Comparison of ENCODE assay signal across 19 cellular contexts in genomic region chr16:4709481-4709880, GRCh38. TPM values are rescaled to one million over a fixed set of nuclear protein-coding genes. Genes with fewer than 3 reads are reported as not detected.
DNase-seq lines count a peak whose midpoint lies in the region; ATAC-seq and TF ChIP-seq lines count a peak whose summit lies in the region.
"Had no signal": no experiment of that assay in that cellular context is flagged by ENCODE, and none has a peak within 500 bp of the region (broad histone marks: within the 10 kb centered on the region; RNA-seq: fewer than 3 reads in every experiment).

No MANE protein-coding gene starts in this region.

- H3K27ac ChIP-seq in GM23248 (no peak overlapping the region), fibroblast of lung (ENCODE audit: insufficient read depth, low read length) (peak overlapping the region; percentile 20), osteoblast (ENCODE audit: low read depth, low read length) (no peak overlapping the region)

- H3K4me3 ChIP-seq in GM23248 (no peak overlapping the region), MG63 (no peak overlapping the region), fibroblast of lung (replicated peaks in 1 of 4; ENCODE audit: control extremely low read depth in 1 of 4, insufficient read depth in 1 of 4, low read depth in 3 of 4, low read length in 4 of 4) (no peak overlapping the region), osteoblast (ENCODE audit: insufficient read depth, low read length) (no peak overlapping the region)

- DNase-seq in GM23248 (peak; percentile 16), MG63 (peak; percentile 46), fibroblast of lung (ENCODE audit: low read depth in 2 of 2) (peak; percentile 36 to 74), osteoblast (ENCODE audit: insufficient read length, low spot score, missing footprints) (peak; percentile 63), GM10248 (ENCODE audit: extremely low spot score) (no peak), NCI-H2107 treated with DMSO at 0.1 percent for 48 hours (lab: John Stamatoyannopoulos, UW; ENCODE audit: unreplicated experiment) (no peak)
- no peak for DNase-seq in stimulated activated CD4-positive, alpha-beta T cell treated with anti-CD3 and anti-CD28 coated beads, Interleukin-2, amount 100 ng/mL, for 48 hours
- DNase-seq: ACHN; DMS79 treated with DMSO at 0.1 percent for 48 hours; GDM1; H7; Kasumi-1; NCI-H1105; NCI-H1694; NCI-H2081 treated with DMSO at 0.1 percent for 48 hours; NCI-H748 treated with DMSO at 0.1 percent for 48 hours; NK-92 treated with Interleukin-12 subunit alpha and Interleukin-12 subunit beta, amount 100 ng/mL, for 24 hours; Right ventricle myocardium superior had no signal

- H2AFZ ChIP-seq in GM23248 (no peak overlapping the region), fibroblast of lung (ENCODE audit: low read length) (no peak overlapping the region), osteoblast (ENCODE audit: low read length) (no peak overlapping the region)

- ATAC-seq in GM21619 (IDR thresholded peaks at IDR 0.05; ENCODE audit: unreplicated experiment) = no peak

- H3K9me2 ChIP-seq in GM23248 (ENCODE audit: insufficient read depth) = no peaks in the 10 kb centered on the region

- H3K79me2 ChIP-seq in GM23248 (ENCODE audit: insufficient read depth) = no peaks in the 10 kb centered on the region
- no peaks in the 10 kb centered on the region for H3K79me2 ChIP-seq in fibroblast of lung (ENCODE audit: control insufficient read depth, insufficient read depth, low read length)
- H3K79me2 ChIP-seq in osteoblast (ENCODE audit: insufficient read depth, low read length) = no peaks in the 10 kb centered on the region

- CTCF ChIA-PET in GM10248 (lab: Yijun Ruan, JAX) = interaction anchor here (1.1 to 1.6 kb wide), 4 partner anchors 16 to 59 kb away, joined by 3 to 5 read pairs (median 4); partner anchors contain the start of genes ANKS3, DNAAF8 and NUDT16L1

- H3K4me1 ChIP-seq in GM23248 (ENCODE audit: insufficient read depth) (no peaks in the 10 kb centered on the region), fibroblast of lung (ENCODE audit: control insufficient read depth, extremely low read depth, insufficient read depth, low read length) (no peaks in the 10 kb centered on the region), osteoblast (ENCODE audit: insufficient read depth, low read length) (no peaks in the 10 kb centered on the region)

- H3K36me3 ChIP-seq in GM23248 (ENCODE audit: low read depth) (peaks cover 6% of the 10 kb centered on the region; the same call in 1 of the 2 replicates), MG63 (peaks cover 42% of the 10 kb centered on the region), fibroblast of lung (ENCODE audit: control insufficient read depth, insufficient read depth, low read length) (peaks cover 4% of the 10 kb centered on the region), osteoblast (ENCODE audit: insufficient read depth, low read length) (peaks cover 53% of the 10 kb centered on the region)

- H4K20me1 ChIP-seq in GM23248 (ENCODE audit: insufficient read depth) (no peaks in the 10 kb centered on the region), fibroblast of lung (ENCODE audit: control insufficient read depth, extremely low read depth, insufficient read depth, low read length) (no peaks in the 10 kb centered on the region), osteoblast (ENCODE audit: insufficient read depth, low read length) (no peaks in the 10 kb centered on the region)

- no peak for TF ChIP-seq CTCF in fibroblast of lung (conservative IDR thresholded peaks at IDR 0.05 in 1 of 2, IDR thresholded peaks at IDR 0.05 in 1 of 2; ENCODE audit: low read depth in 1 of 2, low read length in 2 of 2)
- TF ChIP-seq CTCF in osteoblast (IDR thresholded peaks at IDR 0.05; ENCODE audit: extremely low read depth, low read depth, low read length) = no peak
- no peak for TF ChIP-seq CTCF in GM10248 (IDR thresholded peaks at IDR 0.05; ENCODE audit: control extremely low read depth, extremely low read depth, low read depth, missing control alignments)

- no peak overlapping the region for H3K9ac ChIP-seq in GM23248
- no peak overlapping the region for H3K9ac ChIP-seq in fibroblast of lung (ENCODE audit: insufficient read depth, low read length)

- H3K27me3 ChIP-seq in GM23248 (replicated peaks; ENCODE audit: insufficient read depth) (no peaks in the 10 kb centered on the region), MG63 (no peaks in the 10 kb centered on the region), fibroblast of lung (ENCODE audit: control insufficient read depth, insufficient read depth, low read length) (no peaks in the 10 kb centered on the region), osteoblast (ENCODE audit: insufficient read depth, low read length) (no peaks in the 10 kb centered on the region)

- WGBS in GM23248 (ENCODE audit: low coverage in 1 of 2, low lambda C conversion rate in 2 of 2, missing lambda C conversion rate in 2 of 2), 2 experiments = 94% methylated on average over 4 of the region's 4 CpGs

- H3K4me2 ChIP-seq in GM23248 (ENCODE audit: unreplicated experiment) (no peak overlapping the region), fibroblast of lung (ENCODE audit: extremely low read depth, insufficient read depth, low read length) (no peak overlapping the region), osteoblast (ENCODE audit: insufficient read depth, low read length) (no peak overlapping the region)

- H3F3A ChIP-seq in GM23248 (ENCODE audit: insufficient read depth) = no peaks in the 10 kb centered on the region

- POLR2A ChIA-PET in GM10248 (lab: Yijun Ruan, JAX) = no interaction called here

- H3K9me3 ChIP-seq in GM23248 (ENCODE audit: low read depth) = no peaks in the 10 kb centered on the region
- H3K9me3 ChIP-seq in MG63 = no peaks in the 10 kb centered on the region
- H3K9me3 ChIP-seq in fibroblast of lung (ENCODE audit: control insufficient read depth, insufficient read depth, low read depth, low read length) = no peaks in the 10 kb centered on the region
- H3K9me3 ChIP-seq in osteoblast (ENCODE audit: low read depth, low read length) = no peaks in the 10 kb centered on the region

- in situ Hi-C loops in GM23248 (cut with MboI) = no loop called here

RNA-seq across cellular contexts. Expression of gene NUDT16L1, which starts 16.1 kb away (rescaled TPM):
- total RNA-seq in GM23248 (2014; rRNA removed; shearing (Covaris generic)) = 34.8 and 43.6 TPM in 2 replicates
- polyA plus RNA-seq in GM23248 (2016; fragmentation: Nextera tagmentation; extraction: Ambion mirVana) (42.9 and 43.6 TPM in 2 replicates), fibroblast of lung (14.0 and 19.7 TPM in 2 replicates)
- total RNA-seq in MG63 (2014; rRNA removed; shearing (Covaris generic); ENCODE audit: low replicate concordance) = 61.9 and 65.8 TPM in 2 replicates
- total RNA-seq in fibroblast of lung (17.2 and 21.5 TPM in 2 replicates), osteoblast (15.0 and 18.1 TPM in 2 replicates)
- 19.7 and 29.1 TPM in 2 replicates for polyA plus RNA-seq in fibroblast of lung (2012)
- 13.1 and 20.3 TPM in 2 replicates for polyA minus RNA-seq in fibroblast of lung (ENCODE audit: low replicate concordance)

RNA-seq across cellular contexts. Expression of gene ANKS3, which starts 24.6 kb away (rescaled TPM):
- total RNA-seq in GM23248 (2014; rRNA removed; shearing (Covaris generic)) = 17.6 and 20.0 TPM in 2 replicates
- polyA plus RNA-seq in GM23248 (2016; fragmentation: Nextera tagmentation; extraction: Ambion mirVana) = 12.8 and 13.0 TPM in 2 replicates
- 23.6 and 25.8 TPM in 2 replicates for total RNA-seq in MG63 (2014; rRNA removed; shearing (Covaris generic); ENCODE audit: low replicate concordance)
- 26.2 and 26.3 TPM in 2 replicates for total RNA-seq in fibroblast of lung
- 8.4 and 11.9 TPM in 2 replicates for polyA plus RNA-seq in fibroblast of lung
- polyA plus RNA-seq in fibroblast of lung (2012) = 10.6 and 11.0 TPM in 2 replicates
- polyA minus RNA-seq in fibroblast of lung (ENCODE audit: low replicate concordance) = 9.0 and 22.6 TPM in 2 replicates
- total RNA-seq in osteoblast = 31.2 and 39.4 TPM in 2 replicates

RNA-seq across cellular contexts. Expression of gene DNAAF8, which starts 24.9 kb away (rescaled TPM):
- 0.25 and 0.86 TPM in 2 replicates for total RNA-seq in GM23248 (2014; rRNA removed; shearing (Covaris generic))
- 1.7 and 2.3 TPM in 2 replicates for polyA plus RNA-seq in GM23248 (2016; fragmentation: Nextera tagmentation; extraction: Ambion mirVana)
- 2.8 and 3.4 TPM in 2 replicates for total RNA-seq in MG63 (2014; rRNA removed; shearing (Covaris generic); ENCODE audit: low replicate concordance)
- 0.26 and 0.50 TPM in 2 replicates for total RNA-seq in fibroblast of lung
- 0.84 and 0.95 TPM in 2 replicates for polyA plus RNA-seq in fibroblast of lung
- 0.54 and 0.82 TPM in 2 replicates for polyA plus RNA-seq in fibroblast of lung (2012)
- polyA minus RNA-seq in fibroblast of lung (ENCODE audit: low replicate concordance) = 0.89 and 1.5 TPM in 2 replicates
- 1.1 and 2.7 TPM in 2 replicates for total RNA-seq in osteoblast

RNA-seq across cellular contexts. Expression of gene ZNF500, which starts 57.5 kb away (rescaled TPM):
- 12.3 and 19.0 TPM in 2 replicates for total RNA-seq in GM23248 (2014; rRNA removed; shearing (Covaris generic))
- polyA plus RNA-seq in GM23248 (2016; fragmentation: Nextera tagmentation; extraction: Ambion mirVana) (7.4 and 8.8 TPM in 2 replicates), fibroblast of lung (3.1 TPM in 2 replicates)
- total RNA-seq in MG63 (2014; rRNA removed; shearing (Covaris generic); ENCODE audit: low replicate concordance) = 10.4 and 13.3 TPM in 2 replicates
- total RNA-seq in fibroblast of lung (6.9 and 7.1 TPM in 2 replicates), osteoblast (14.5 and 16.2 TPM in 2 replicates)
- polyA plus RNA-seq in fibroblast of lung (2012) = 4.5 and 5.5 TPM in 2 replicates
- polyA minus RNA-seq in fibroblast of lung (ENCODE audit: low replicate concordance) = 10.2 and 12.0 TPM in 2 replicates

Comparison
In these comparisons a context has a peak if more than half of its experiments do, and no peak if none do; other contexts are left out.
1. DNase-seq: peak in GM23248 (single experiment), MG63 (single experiment), fibroblast of lung (2 of 2) and osteoblast (single experiment); none in stimulated activated CD4-positive, alpha-beta T cell treated with anti-CD3 and anti-CD28 coated beads, Interleukin-2, amount 100 ng/mL, for 48 hours (0 of 2), GM10248 (single experiment) and NCI-H2107 treated with DMSO at 0.1 percent for 48 hours (single experiment).